34 cellular contexts compared by ENCODE assay signal in the genomic region with DNA sequence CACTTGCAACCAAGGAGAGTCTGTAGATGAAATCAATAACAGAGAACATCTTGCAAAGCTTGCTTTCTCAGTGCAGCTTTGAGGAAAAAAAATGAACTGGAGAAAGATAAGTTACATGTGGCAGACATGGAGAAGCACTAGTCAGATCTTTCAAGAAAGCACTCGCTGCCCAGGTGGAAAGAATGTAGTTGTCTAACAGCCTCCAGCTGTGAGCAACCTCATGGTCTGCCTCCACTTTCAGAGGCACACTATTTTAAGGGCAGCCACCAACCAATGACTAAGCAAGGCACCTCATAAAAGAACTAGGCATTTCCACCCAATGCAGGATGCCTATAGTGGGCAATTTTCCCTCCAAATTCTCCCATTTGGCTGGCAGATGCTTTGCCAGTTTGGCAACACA.
"Had no signal": no experiment of that assay in that cellular context is flagged by ENCODE, and none has a peak within 500 bp of the region (broad histone marks: within the 10 kb centered on the region; RNA-seq: fewer than 3 reads in every experiment).

No MANE protein-coding gene starts in this region.

- H3K27me3 Mint-ChIP-seq: activated CD4-positive, alpha-beta T cell treated with anti-CD3 and anti-CD28 coated beads, Interleukin-2, amount 10 ng/mL, durations not matched to agents 24 days and 14 days had no signal

- H3K36me3 ChIP-seq: adrenal gland, breast epithelium, cardiac muscle cell, esophagus muscularis mucosa had no signal

- H3K27ac Mint-ChIP-seq: activated CD4-positive, alpha-beta memory T cell treated with anti-CD3 and anti-CD28 coated beads for 36 hours; activated CD4-positive, alpha-beta T cell treated with anti-CD3 and anti-CD28 coated beads for 36 hours; activated CD4-positive, alpha-beta T cell treated with anti-CD3 and anti-CD28 coated beads, Interleukin-2, amount 10 ng/mL, durations not matched to agents 24 days and 14 days; activated CD8-positive, alpha-beta memory T cell treated with anti-CD3 and anti-CD28 coated beads, Interleukin-2, amount 10 ng/mL, durations not matched to agents 7 days and 5 days; activated CD8-positive, alpha-beta T cell treated with anti-CD3 and anti-CD28 coated beads, Interleukin-2, amount 10 ng/mL, durations not matched to agents 7 days and 5 days; activated naive CD4-positive, alpha-beta T cell treated with anti-CD3 and anti-CD28 coated beads for 36 hours; activated naive CD4-positive, alpha-beta T cell treated with anti-CD3 and anti-CD28 coated beads, Interleukin-2, amount 50 U/mL, for 24 hours; activated naive CD8-positive, alpha-beta T cell treated with anti-CD3 and anti-CD28 coated beads for 36 hours; activated naive CD8-positive, alpha-beta T cell treated with anti-CD3 and anti-CD28 coated beads, Interleukin-2, amount 50 U/mL, for 24 hours; activated T-helper 17 cell treated with anti-CD3 and anti-CD28 coated beads, Interleukin-2, amount 50 U/mL, for 72 hours; dendritic cell treated with granulocyte-macrophage colony-stimulating factor and Interleukin-4, amounts not matched to agents 40 ng/mL and 50 ng/mL, for 4 days; endodermal cell had no signal

- H3K4me1 ChIP-seq: adrenal gland, breast epithelium, esophagus muscularis mucosa had no signal

- ATAC-seq: activated CD4-positive, alpha-beta T cell treated with anti-CD3 and anti-CD28 coated beads for 36 hours; activated CD8-positive, alpha-beta memory T cell treated with anti-CD3 and anti-CD28 coated beads, Interleukin-2, amount 10 ng/mL, durations not matched to agents 7 days and 5 days; activated CD8-positive, alpha-beta T cell treated with anti-CD3 and anti-CD28 coated beads, Interleukin-2, amount 10 ng/mL, durations not matched to agents 7 days and 5 days; activated naive CD8-positive, alpha-beta T cell treated with anti-CD3 and anti-CD28 coated beads, Interleukin-2, amount 50 U/mL, for 24 hours; activated T-helper 17 cell treated with anti-CD3 and anti-CD28 coated beads, Interleukin-2, amount 50 U/mL, for 72 hours had no signal

- H3K4me3 Mint-ChIP-seq: activated CD4-positive, alpha-beta memory T cell treated with anti-CD3 and anti-CD28 coated beads for 36 hours; activated CD4-positive, alpha-beta T cell treated with anti-CD3 and anti-CD28 coated beads for 36 hours; activated CD4-positive, alpha-beta T cell treated with anti-CD3 and anti-CD28 coated beads, Interleukin-2, amount 10 ng/mL, durations not matched to agents 24 days and 14 days; activated CD8-positive, alpha-beta memory T cell treated with anti-CD3 and anti-CD28 coated beads, Interleukin-2, amount 10 ng/mL, durations not matched to agents 7 days and 5 days; activated CD8-positive, alpha-beta T cell treated with anti-CD3 and anti-CD28 coated beads, Interleukin-2, amount 10 ng/mL, durations not matched to agents 7 days and 5 days; activated naive CD4-positive, alpha-beta T cell treated with anti-CD3 and anti-CD28 coated beads for 36 hours; activated naive CD4-positive, alpha-beta T cell treated with anti-CD3 and anti-CD28 coated beads, Interleukin-2, amount 50 U/mL, for 24 hours; activated naive CD8-positive, alpha-beta T cell treated with anti-CD3 and anti-CD28 coated beads for 36 hours; activated naive CD8-positive, alpha-beta T cell treated with anti-CD3 and anti-CD28 coated beads, Interleukin-2, amount 50 U/mL, for 24 hours; activated T-helper 17 cell treated with anti-CD3 and anti-CD28 coated beads, Interleukin-2, amount 50 U/mL, for 72 hours; brain; dendritic cell treated with granulocyte-macrophage colony-stimulating factor and Interleukin-4, amounts not matched to agents 40 ng/mL and 50 ng/mL, for 4 days; endodermal cell had no signal

- H3K27ac ChIP-seq: adrenal gland, breast epithelium, cardiac muscle cell, coronary artery, dorsolateral prefrontal cortex, esophagus muscularis mucosa had no signal

- H3K9me3 Mint-ChIP-seq: activated CD4-positive, alpha-beta memory T cell treated with anti-CD3 and anti-CD28 coated beads for 36 hours; activated CD4-positive, alpha-beta T cell treated with anti-CD3 and anti-CD28 coated beads, Interleukin-2, amount 10 ng/mL, durations not matched to agents 24 days and 14 days; activated naive CD4-positive, alpha-beta T cell treated with anti-CD3 and anti-CD28 coated beads for 36 hours; activated naive CD4-positive, alpha-beta T cell treated with anti-CD3 and anti-CD28 coated beads, Interleukin-2, amount 50 U/mL, for 24 hours; activated naive CD8-positive, alpha-beta T cell treated with anti-CD3 and anti-CD28 coated beads for 36 hours; activated naive CD8-positive, alpha-beta T cell treated with anti-CD3 and anti-CD28 coated beads, Interleukin-2, amount 50 U/mL, for 24 hours; activated T-helper 17 cell treated with anti-CD3 and anti-CD28 coated beads, Interleukin-2, amount 50 U/mL, for 72 hours; brain; dendritic cell treated with granulocyte-macrophage colony-stimulating factor and Interleukin-4, amounts not matched to agents 40 ng/mL and 50 ng/mL, for 4 days; endodermal cell had no signal

- H3K4me3 ChIP-seq: adrenal gland, breast epithelium, cardiac muscle cell, coronary artery, dorsolateral prefrontal cortex, esophagus muscularis mucosa had no signal

- H3K9me3 ChIP-seq: adrenal gland, breast epithelium, esophagus muscularis mucosa had no signal

- H3K4me1 Mint-ChIP-seq: activated CD4-positive, alpha-beta T cell treated with anti-CD3 and anti-CD28 coated beads for 36 hours; activated CD4-positive, alpha-beta T cell treated with anti-CD3 and anti-CD28 coated beads, Interleukin-2, amount 10 ng/mL, durations not matched to agents 24 days and 14 days; activated CD8-positive, alpha-beta memory T cell treated with anti-CD3 and anti-CD28 coated beads, Interleukin-2, amount 10 ng/mL, durations not matched to agents 7 days and 5 days; activated naive CD4-positive, alpha-beta T cell treated with anti-CD3 and anti-CD28 coated beads, Interleukin-2, amount 50 U/mL, for 24 hours; activated naive CD8-positive, alpha-beta T cell treated with anti-CD3 and anti-CD28 coated beads for 36 hours; activated naive CD8-positive, alpha-beta T cell treated with anti-CD3 and anti-CD28 coated beads, Interleukin-2, amount 50 U/mL, for 24 hours; activated T-helper 17 cell treated with anti-CD3 and anti-CD28 coated beads, Interleukin-2, amount 50 U/mL, for 72 hours; brain; endodermal cell had no signal

- H3K27me3 ChIP-seq: adrenal gland, breast epithelium, cardiac muscle cell, esophagus muscularis mucosa had no signal

- H3K36me3 Mint-ChIP-seq: activated CD4-positive, alpha-beta memory T cell treated with anti-CD3 and anti-CD28 coated beads for 36 hours; activated CD8-positive, alpha-beta memory T cell treated with anti-CD3 and anti-CD28 coated beads, Interleukin-2, amount 10 ng/mL, durations not matched to agents 7 days and 5 days; activated naive CD4-positive, alpha-beta T cell treated with anti-CD3 and anti-CD28 coated beads, Interleukin-2, amount 50 U/mL, for 24 hours; activated naive CD8-positive, alpha-beta T cell treated with anti-CD3 and anti-CD28 coated beads for 36 hours; brain had no signal

- DNase-seq: activated CD4-positive, alpha-beta memory T cell treated with anti-CD3 and anti-CD28 coated beads for 36 hours; activated CD4-positive, alpha-beta T cell treated with anti-CD3 and anti-CD28 coated beads for 36 hours; activated CD4-positive, alpha-beta T cell treated with anti-CD3 and anti-CD28 coated beads, Interleukin-2, amount 10 ng/mL, durations not matched to agents 24 days and 14 days; activated CD4-positive, CD25-positive, alpha-beta regulatory T cell; activated CD4-positive, CD25-positive, alpha-beta regulatory T cell treated with anti-CD3 and anti-CD28 coated beads, Interleukin-2, amount 50 U/mL, for 72 hours; activated CD8-positive, alpha-beta memory T cell treated with anti-CD3 and anti-CD28 coated beads, Interleukin-2, amount 10 ng/mL, durations not matched to agents 7 days and 5 days; activated CD8-positive, alpha-beta memory T cell treated with anti-CD3 and anti-CD28 coated beads, Interleukin-2, amount 50 U/mL, for 4 hours; activated CD8-positive, alpha-beta T cell treated with anti-CD3 and anti-CD28 coated beads, Interleukin-2, amount 10 ng/mL, durations not matched to agents 7 days and 5 days; activated effector memory CD4-positive, alpha-beta T cell treated with Interleukin-2 at 50 U/mL for 16 hours; activated naive CD4-positive, alpha-beta T cell treated with anti-CD3 and anti-CD28 coated beads for 36 hours; activated naive CD8-positive, alpha-beta T cell treated with anti-CD3 and anti-CD28 coated beads for 36 hours; activated naive CD8-positive, alpha-beta T cell treated with anti-CD3 and anti-CD28 coated beads, Interleukin-2, amount 50 U/mL, for 24 hours; activated T-cell treated with anti-CD3 and anti-CD28 coated beads, Interleukin-2, amount 50 U/mL, for 1 hour; activated T-cell treated with anti-CD3 and anti-CD28 coated beads, Interleukin-2, amount 50 U/mL, for 48 hours; adrenal gland; amygdala; aorta; central memory CD4-positive, alpha-beta T cell; cerebellar nuclear complex; dorsolateral prefrontal cortex; effector memory CD4-positive, alpha-beta T cell; endodermal cell; erythroblast; foreskin melanocyte; head of caudate nucleus; T-helper 2 cell had no signal
